In genomic region chr9:103617046-103617445, GRCh38 we compare ENCODE assay signal across 21 cellular contexts.
DNase-seq lines count a peak whose midpoint lies in the region; TF ChIP-seq lines count a peak whose summit lies in the region.
"Had no signal": no experiment of that assay in that cellular context is flagged by ENCODE, and none has a peak within 500 bp of the region (broad histone marks: within the 10 kb centered on the region; RNA-seq: fewer than 3 reads in every experiment).

No MANE protein-coding gene starts in this region.

- peaks cover 20% of the 10 kb centered on the region for H3K4me1 Mint-ChIP-seq in neural crest cell
- no peaks in the 10 kb centered on the region for H3K4me1 Mint-ChIP-seq in CD14-positive monocyte
- H3K4me1 Mint-ChIP-seq: CD4-positive, alpha-beta memory T cell had no signal

- H3K27me3 Mint-ChIP-seq in neural crest cell (ENCODE audit: low read depth) (no peaks in the 10 kb centered on the region), CD14-positive monocyte (ENCODE audit: low read depth in 3 of 3) (no peaks in the 10 kb centered on the region)
- H3K27me3 Mint-ChIP-seq: CD4-positive, alpha-beta memory T cell had no signal

- H3K36me3 Mint-ChIP-seq in neural crest cell (ENCODE audit: low read depth) (peaks cover 3% of the 10 kb centered on the region), CD14-positive monocyte (no peaks in the 10 kb centered on the region)
- H3K36me3 Mint-ChIP-seq: CD4-positive, alpha-beta memory T cell had no signal

- DNase-seq in globus pallidus (ENCODE audit: low spot score) (peak; percentile 74), neural crest cell (ENCODE audit: low read depth, low spot score) (no peak), CD14-positive monocyte (ENCODE audit: low spot score) (no peak), cerebellar nuclear complex (lab: John Stamatoyannopoulos, UW) (no peak), T-helper 9 cell (no peak)
- DNase-seq in activated effector memory CD4-positive, alpha-beta T cell treated with Interleukin-2 at 50 U/mL for 16 hours, result no peak
- DNase-seq: Caco-2; CD4-positive, alpha-beta memory T cell; DMS 273 treated with DMSO at 0.1 percent for 48 hours; DMS79 treated with DMSO at 0.1 percent for 48 hours; GF-D8; GOT3; NCI-H1092; NCI-H1417 treated with DMSO at 0.1 percent for 48 hours; NCI-H2081; NCI-H2227 treated with DMSO at 0.1 percent for 48 hours; NCI-H526 treated with DMSO at 0.1 percent for 48 hours; RPMI8226; SHP77 had no signal

- peaks cover 11% of the 10 kb centered on the region for H3K9me3 Mint-ChIP-seq in neural crest cell
- peaks cover 1 to 11% (median 5%) of the 10 kb centered on the region in 7 donors for H3K9me3 Mint-ChIP-seq in CD14-positive monocyte

- peak overlapping the region; percentile 11 for H3K4me3 Mint-ChIP-seq in neural crest cell
- no peak overlapping the region for H3K4me3 Mint-ChIP-seq in CD14-positive monocyte
- H3K4me3 Mint-ChIP-seq: CD4-positive, alpha-beta memory T cell had no signal

- H3K27ac Mint-ChIP-seq in neural crest cell (ENCODE audit: unreplicated experiment) (no peak overlapping the region), CD14-positive monocyte (no peak overlapping the region)
- H3K27ac Mint-ChIP-seq: CD4-positive, alpha-beta memory T cell had no signal

- intact Hi-C loops in CD14-positive monocyte (cut with micrococcal nuclease), result no loop called here

- peak overlapping the region; percentile 89 for H3K27ac ChIP-seq in angular gyrus (ENCODE audit: low read depth, low read length)
- H3K27ac ChIP-seq: BLaER1 treated with 17β-estradiol and CSF1 and Interleukin-3, amounts not matched to agents 10 nM and 100 nM had no signal

- TF ChIP-seq CTCF in neural crest cell (conservative IDR thresholded peaks at IDR 0.05) (no peak), CD14-positive monocyte (IDR thresholded peaks at IDR 0.05) (no peak)
